1 cellular context compared by ENCODE assay signal in the genomic region with DNA sequence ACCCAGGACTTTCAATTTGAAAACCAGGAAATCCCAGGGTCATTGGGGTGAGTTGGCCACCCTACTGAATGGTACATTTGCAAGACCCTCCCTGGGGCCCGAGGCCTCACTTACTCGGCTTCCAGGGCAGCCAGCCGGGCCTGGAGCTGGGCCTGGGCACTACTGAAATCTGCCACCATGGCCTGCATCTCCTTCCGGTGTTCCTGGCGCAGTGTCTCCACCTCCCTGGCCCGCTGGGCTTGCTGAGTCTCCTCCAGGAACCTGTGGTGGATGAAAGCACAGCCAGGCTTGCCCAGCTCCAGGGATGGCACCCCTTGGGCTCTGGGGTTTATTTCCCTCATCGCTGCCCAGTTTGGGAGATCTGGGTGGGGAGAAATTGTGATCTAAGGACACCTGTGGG.
TF ChIP-seq lines count a peak whose summit lies in the region.

No MANE protein-coding gene starts in this region.

TF ChIP-seq in HepG2, 621 proteins besides CTCF, POLR2A, EP300 and RAD21:
- TF ChIP-seq AGO2 (optimal IDR thresholded peaks at IDR 0.05; ENCODE audit: low read depth, low read length): peak; percentile 57
- no peak for TF ChIP-seq NR2F2 (IDR thresholded peaks at IDR 0.05; ENCODE audit: borderline replicate concordance, low read depth)
- TF ChIP-seq RFX3 (CRISPR knock-in tag; IDR thresholded peaks at IDR 0.05): no peak
TF ChIP-seq in HepG2: peak in this region for 1.
